Comparison of ENCODE assay signal across 14 cellular contexts in genomic region chr5:180604271-180604670, GRCh38. TPM values are rescaled to one million over a fixed set of nuclear protein-coding genes. Genes with fewer than 3 reads are reported as not detected.
"Had no signal": no experiment of that assay in that cellular context is flagged by ENCODE, and none has a peak within 500 bp of the region (broad histone marks: within the 10 kb centered on the region; RNA-seq: fewer than 3 reads in every experiment).

No MANE protein-coding gene starts in this region.

- H3K4me3 ChIP-seq: suprapubic skin, upper lobe of left lung had no signal

- FAIRE-seq: small intestine had no signal

- H3K36me3 ChIP-seq: brain microvascular endothelial cell, suprapubic skin had no signal

- H3K4me1 ChIP-seq: foreskin keratinocyte, suprapubic skin had no signal

- H3K4me3 Mint-ChIP-seq: activated naive CD4-positive, alpha-beta T cell treated with anti-CD3 and anti-CD28 coated beads, Interleukin-2, amount 50 U/mL, for 24 hours; immature natural killer cell; naive B cell; stimulated activated naive CD8-positive, alpha-beta T cell treated with anti-CD3 and anti-CD28 coated beads, Interleukin-15, Interleukin-2, amounts not matched to agents 100 ng/mL and 50 ng/mL, for 24 hours had no signal

- DNase-seq: activated T-cell treated with anti-CD3 and anti-CD28 coated beads for 4 hours; amygdala; brain microvascular endothelial cell; effector CD8-positive, alpha-beta T cell; foreskin keratinocyte; immature natural killer cell; mammary epithelial cell; naive B cell; small intestine; upper lobe of left lung had no signal

- ATAC-seq: foreskin keratinocyte had no signal

- H3K4me1 Mint-ChIP-seq: activated naive CD4-positive, alpha-beta T cell treated with anti-CD3 and anti-CD28 coated beads, Interleukin-2, amount 50 U/mL, for 24 hours had no signal

- H3K27me3 Mint-ChIP-seq: activated naive CD4-positive, alpha-beta T cell treated with anti-CD3 and anti-CD28 coated beads, Interleukin-2, amount 50 U/mL, for 24 hours; stimulated activated naive CD8-positive, alpha-beta T cell treated with anti-CD3 and anti-CD28 coated beads, Interleukin-15, Interleukin-2, amounts not matched to agents 100 ng/mL and 50 ng/mL, for 24 hours had no signal

- H3K27ac ChIP-seq: brain microvascular endothelial cell, foreskin keratinocyte, suprapubic skin, upper lobe of left lung had no signal

- H3K36me3 Mint-ChIP-seq: activated naive CD4-positive, alpha-beta T cell treated with anti-CD3 and anti-CD28 coated beads, Interleukin-2, amount 50 U/mL, for 24 hours; immature natural killer cell; naive B cell had no signal

- H3K9me3 Mint-ChIP-seq: activated naive CD4-positive, alpha-beta T cell treated with anti-CD3 and anti-CD28 coated beads, Interleukin-2, amount 50 U/mL, for 24 hours; immature natural killer cell; naive B cell; stimulated activated naive CD8-positive, alpha-beta T cell treated with anti-CD3 and anti-CD28 coated beads, Interleukin-15, Interleukin-2, amounts not matched to agents 100 ng/mL and 50 ng/mL, for 24 hours had no signal

- H3K27ac Mint-ChIP-seq: activated naive CD4-positive, alpha-beta T cell treated with anti-CD3 and anti-CD28 coated beads, Interleukin-2, amount 50 U/mL, for 24 hours; immature natural killer cell; naive B cell; stimulated activated naive CD8-positive, alpha-beta T cell treated with anti-CD3 and anti-CD28 coated beads, Interleukin-15, Interleukin-2, amounts not matched to agents 100 ng/mL and 50 ng/mL, for 24 hours had no signal

- H3K27me3 ChIP-seq: brain microvascular endothelial cell, foreskin keratinocyte, upper lobe of left lung had no signal

- H3K9me3 ChIP-seq: suprapubic skin, upper lobe of left lung had no signal

RNA-seq across cellular contexts. Expression of gene SCGB3A1, which starts 13.0 kb away (rescaled TPM):
- total RNA-seq: foreskin keratinocyte, mammary epithelial cell, SK-MEL-5 had no signal
- polyA plus RNA-seq: foreskin keratinocyte, mammary epithelial cell had no signal

RNA-seq across cellular contexts. Expression of gene FLT4, which starts 45.1 kb away (rescaled TPM):
- total RNA-seq: mammary epithelial cell had no signal
